In the genomic region with DNA sequence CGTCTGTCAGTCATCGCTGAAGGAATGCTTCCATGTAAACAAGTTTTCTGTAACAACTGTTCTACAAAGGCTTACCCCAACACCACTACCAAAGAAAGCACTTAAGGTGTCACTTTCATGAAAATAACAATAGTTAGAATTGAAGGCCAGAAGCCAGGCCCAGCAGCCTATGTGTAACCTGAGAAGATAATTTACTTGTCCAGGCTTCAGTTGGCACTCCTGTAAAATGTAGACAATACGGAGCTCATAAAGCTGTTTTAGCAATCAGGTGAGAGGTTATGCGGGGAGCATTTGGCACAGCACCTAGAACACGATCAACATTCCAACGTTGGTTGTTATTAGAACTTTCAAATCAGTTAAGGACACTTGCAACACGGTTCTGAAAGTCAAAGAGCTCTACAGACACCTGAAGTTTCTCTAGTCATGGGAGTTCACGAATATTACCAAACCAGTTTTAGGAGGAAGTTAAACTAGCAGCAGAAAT, we compare ENCODE assay signal across 11 cellular contexts. TPM values are rescaled to one million over a fixed set of nuclear protein-coding genes. Genes with fewer than 3 reads are reported as not detected.
DNase-seq lines count a peak whose midpoint lies in the region; ATAC-seq and TF ChIP-seq lines count a peak whose summit lies in the region.
"Had no signal": no experiment of that assay in that cellular context is flagged by ENCODE, and none has a peak within 500 bp of the region (broad histone marks: within the 10 kb centered on the region; RNA-seq: fewer than 3 reads in every experiment).

No MANE protein-coding gene starts in this region.

- H3K36me3 ChIP-seq in RWPE2 (ENCODE audit: low read depth) (no peaks in the 10 kb centered on the region), SK-N-SH (replicated peaks in 1 of 2; ENCODE audit: control insufficient read depth in 1 of 2, insufficient read depth in 2 of 2, low read length in 1 of 2) (no peaks in the 10 kb centered on the region)
- H3K36me3 ChIP-seq: adrenal gland had no signal

- TSS peak; percentile 46 for BruUV-seq in Calu3 (replicated peaks; lab: Mats Ljungman, UMichigan)

- H3K9me2 ChIP-seq in SK-N-SH = no peaks in the 10 kb centered on the region

- no peak overlapping the region for H3K4me3 Mint-ChIP-seq in Calu3 (ENCODE audit: low read depth, unreplicated experiment)

- peaks cover 60% of the 10 kb centered on the region for H3K79me2 ChIP-seq in SK-N-SH (ENCODE audit: insufficient read depth)

- no peak overlapping the region for H3K9ac ChIP-seq in SK-N-SH

- H4K20me1 ChIP-seq in SK-N-SH (ENCODE audit: insufficient read depth) = peaks cover 10% of the 10 kb centered on the region; the same call in 1 of the 2 replicates

- TF ChIP-seq RAD21 in SK-N-SH (IDR thresholded peaks at IDR 0.05; ENCODE audit: low read length) = no peak

- H3F3A ChIP-seq in SK-N-SH (replicated peaks; ENCODE audit: insufficient read depth) = no peaks in the 10 kb centered on the region

- POLR2A ChIA-PET in SK-N-SH (lab: Yijun Ruan, JAX) = no interaction called here

- WGBS in SK-N-SH (ENCODE audit: low lambda C conversion rate) = 95% methylated on average over 8 of the region's 8 CpGs

- DNase-seq in Calu3 (peak; percentile 28), NCI-H1417 (lab: John Stamatoyannopoulos, UW) (peak; percentile 46 to 84 (median 83)), RWPE2 (ENCODE audit: low spot score) (no peak), left kidney (ENCODE audit: low read depth, low spot score) (peak; percentile 66), HuH-7.5 (ENCODE audit: low spot score) (no peak), SK-N-SH (no peak), D341Med (ENCODE audit: low spot score) (no peak), caudate nucleus (lab: John Stamatoyannopoulos, UW) (no peak)
- DNase-seq: activated CD4-positive, alpha-beta T cell treated with anti-CD3 and anti-CD28 coated beads, Interleukin-2, amount 50 U/mL, for 48 hours; adrenal gland; Karpas-422 had no signal

- no peaks in the 10 kb centered on the region for H3K9me3 ChIP-seq in RWPE2 (ENCODE audit: severe bottlenecking)
- no peaks in the 10 kb centered on the region for H3K9me3 ChIP-seq in SK-N-SH
- H3K9me3 ChIP-seq: adrenal gland had no signal

- no peaks in the 10 kb centered on the region for H3K4me1 ChIP-seq in RWPE2 (ENCODE audit: insufficient read depth, poor library complexity, severe bottlenecking)
- peaks cover 0 to 18% of the 10 kb centered on the region in 2 experiments; a peak in 1 of 4 replicates for H3K4me1 ChIP-seq in SK-N-SH (ENCODE audit: control insufficient read depth in 1 of 2, insufficient read depth in 2 of 2, low read depth in 1 of 2, low read length in 1 of 2)

- no peak for TF ChIP-seq EP300 in SK-N-SH (IDR thresholded peaks at IDR 0.05; ENCODE audit: borderline replicate concordance in 1 of 2, low read depth in 1 of 2, low read length in 1 of 2)

- intact Hi-C loops in Calu3 (cut with micrococcal nuclease; ENCODE audit: unreplicated experiment) = loop anchor here (2.0 to 5.0 kb wide), 3 partner anchors 15 to 107 kb away; no protein-coding TSS in a partner anchor

- no peak overlapping the region for H3K4me2 ChIP-seq in SK-N-SH

- ATAC-seq in RWPE2 (ENCODE audit: low read depth) = peak; percentile 70

- peaks cover 15% of the 10 kb centered on the region for H3K36me3 Mint-ChIP-seq in Calu3 (ENCODE audit: insufficient read depth, unreplicated experiment)

- H2AFZ ChIP-seq in SK-N-SH (ENCODE audit: low read depth) = no peak overlapping the region

- no peaks in the 10 kb centered on the region for H3K27me3 Mint-ChIP-seq in Calu3 (ENCODE audit: unreplicated experiment)

- no peaks in the 10 kb centered on the region for H3K27me3 ChIP-seq in RWPE2 (ENCODE audit: insufficient read depth, poor library complexity, severe bottlenecking)
- no peaks in the 10 kb centered on the region for H3K27me3 ChIP-seq in SK-N-SH (ENCODE audit: insufficient read depth)
- H3K27me3 ChIP-seq: adrenal gland had no signal

- H3K27ac ChIP-seq in RWPE2 (ENCODE audit: poor library complexity, severe bottlenecking) (no peak overlapping the region), SK-N-SH (ENCODE audit: low read depth in 2 of 2, low read length in 1 of 2) (no peak overlapping the region), caudate nucleus (ENCODE audit: low read depth, low read length) (no peak overlapping the region)
- H3K27ac ChIP-seq: adrenal gland had no signal

- CTCF ChIA-PET in Calu3 (lab: Charles Lee) = interaction anchor here (1.3 to 1.8 kb wide), 2 partner anchors 18 to 25 kb away, joined by 3 to 4 read pairs; no protein-coding TSS in a partner anchor
- CTCF ChIA-PET in SK-N-SH (lab: Yijun Ruan, JAX) = no interaction called here

- peaks cover 34% of the 10 kb centered on the region for H3K4me1 Mint-ChIP-seq in Calu3 (ENCODE audit: low read depth, unreplicated experiment)

- H3K27ac Mint-ChIP-seq in Calu3 (ENCODE audit: unreplicated experiment) = no peak overlapping the region

- H3K4me3 ChIP-seq in RWPE2 (ENCODE audit: severe bottlenecking) (no peak overlapping the region), SK-N-SH (ENCODE audit: low read depth in 2 of 2, low read length in 1 of 2) (no peak overlapping the region)
- H3K4me3 ChIP-seq: adrenal gland had no signal

- TF ChIP-seq CTCF in Calu3 (IDR thresholded peaks at IDR 0.05; ENCODE audit: unreplicated experiment) (no peak), RWPE2 (IDR thresholded peaks at IDR 0.05; ENCODE audit: poor library complexity, severe bottlenecking) (no peak), SK-N-SH (IDR thresholded peaks at IDR 0.05) (no peak)

- no peaks in the 10 kb centered on the region for H3K9me3 Mint-ChIP-seq in Calu3 (ENCODE audit: low read depth, unreplicated experiment)

TF ChIP-seq in SK-N-SH, 30 proteins besides CTCF, POLR2A, EP300 and RAD21 (continues in another document):
- TF ChIP-seq MEF2A (IDR thresholded peaks at IDR 0.05; ENCODE audit: borderline replicate concordance, low read depth) = no peak
- TF ChIP-seq TCF12 (IDR thresholded peaks at IDR 0.05) = no peak
- TF ChIP-seq, protein P1, sequence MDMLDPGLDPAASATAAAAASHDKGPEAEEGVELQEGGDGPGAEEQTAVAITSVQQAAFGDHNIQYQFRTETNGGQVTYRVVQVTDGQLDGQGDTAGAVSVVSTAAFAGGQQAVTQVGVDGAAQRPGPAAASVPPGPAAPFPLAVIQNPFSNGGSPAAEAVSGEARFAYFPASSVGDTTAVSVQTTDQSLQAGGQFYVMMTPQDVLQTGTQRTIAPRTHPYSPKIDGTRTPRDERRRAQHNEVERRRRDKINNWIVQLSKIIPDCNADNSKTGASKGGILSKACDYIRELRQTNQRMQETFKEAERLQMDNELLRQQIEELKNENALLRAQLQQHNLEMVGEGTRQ (IDR thresholded peaks at IDR 0.05; ENCODE audit: borderline replicate concordance, low read depth, low read length) = no peak
- TF ChIP-seq EZH2phosphoT487 (IDR thresholded peaks at IDR 0.05; ENCODE audit: borderline replicate concordance, low read depth) = no peak
- no peak for TF ChIP-seq POLR2AphosphoS5 (IDR thresholded peaks at IDR 0.05; ENCODE audit: low read depth, low read length)
- no peak for TF ChIP-seq NFIC (IDR thresholded peaks at IDR 0.05; ENCODE audit: borderline replicate concordance)
- TF ChIP-seq, protein P2, sequence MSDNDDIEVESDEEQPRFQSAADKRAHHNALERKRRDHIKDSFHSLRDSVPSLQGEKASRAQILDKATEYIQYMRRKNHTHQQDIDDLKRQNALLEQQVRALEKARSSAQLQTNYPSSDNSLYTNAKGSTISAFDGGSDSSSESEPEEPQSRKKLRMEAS (IDR thresholded peaks at IDR 0.05; ENCODE audit: low read depth) = no peak
- no peak for TF ChIP-seq YY1 (IDR thresholded peaks at IDR 0.05; ENCODE audit: low read depth)
- TF ChIP-seq GATA2 (CRISPR knock-in tag; IDR thresholded peaks at IDR 0.05) = no peak
- no peak for TF ChIP-seq GABPA (IDR thresholded peaks at IDR 0.05; ENCODE audit: low read depth)
- TF ChIP-seq FOXJ3 (CRISPR knock-in tag; IDR thresholded peaks at IDR 0.05) = no peak
- TF ChIP-seq MXI1 (IDR thresholded peaks at IDR 0.05; ENCODE audit: low read depth, low read length) = no peak
- no peak for TF ChIP-seq RCOR1 (IDR thresholded peaks at IDR 0.05; ENCODE audit: low read length)
- no peak for TF ChIP-seq SMC3 (IDR thresholded peaks at IDR 0.05; ENCODE audit: low read depth, low read length)
- TF ChIP-seq, protein P3, sequence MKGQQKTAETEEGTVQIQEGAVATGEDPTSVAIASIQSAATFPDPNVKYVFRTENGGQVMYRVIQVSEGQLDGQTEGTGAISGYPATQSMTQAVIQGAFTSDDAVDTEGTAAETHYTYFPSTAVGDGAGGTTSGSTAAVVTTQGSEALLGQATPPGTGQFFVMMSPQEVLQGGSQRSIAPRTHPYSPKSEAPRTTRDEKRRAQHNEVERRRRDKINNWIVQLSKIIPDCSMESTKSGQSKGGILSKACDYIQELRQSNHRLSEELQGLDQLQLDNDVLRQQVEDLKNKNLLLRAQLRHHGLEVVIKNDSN (IDR thresholded peaks at IDR 0.05; ENCODE audit: borderline replicate concordance, low read depth) = no peak
- no peak for TF ChIP-seq SIN3A (IDR thresholded peaks at IDR 0.05; ENCODE audit: borderline replicate concordance, low read depth, low read length)
- TF ChIP-seq, protein P4, sequence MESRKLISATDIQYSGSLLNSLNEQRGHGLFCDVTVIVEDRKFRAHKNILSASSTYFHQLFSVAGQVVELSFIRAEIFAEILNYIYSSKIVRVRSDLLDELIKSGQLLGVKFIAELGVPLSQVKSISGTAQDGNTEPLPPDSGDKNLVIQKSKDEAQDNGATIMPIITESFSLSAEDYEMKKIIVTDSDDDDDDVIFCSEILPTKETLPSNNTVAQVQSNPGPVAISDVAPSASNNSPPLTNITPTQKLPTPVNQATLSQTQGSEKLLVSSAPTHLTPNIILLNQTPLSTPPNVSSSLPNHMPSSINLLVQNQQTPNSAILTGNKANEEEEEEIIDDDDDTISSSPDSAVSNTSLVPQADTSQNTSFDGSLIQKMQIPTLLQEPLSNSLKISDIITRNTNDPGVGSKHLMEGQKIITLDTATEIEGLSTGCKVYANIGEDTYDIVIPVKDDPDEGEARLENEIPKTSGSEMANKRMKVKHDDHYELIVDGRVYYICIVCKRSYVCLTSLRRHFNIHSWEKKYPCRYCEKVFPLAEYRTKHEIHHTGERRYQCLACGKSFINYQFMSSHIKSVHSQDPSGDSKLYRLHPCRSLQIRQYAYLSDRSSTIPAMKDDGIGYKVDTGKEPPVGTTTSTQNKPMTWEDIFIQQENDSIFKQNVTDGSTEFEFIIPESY (IDR thresholded peaks at IDR 0.05; ENCODE audit: borderline replicate concordance, low read depth) = no peak

RNA-seq across cellular contexts. Expression of a gene that starts 15.7 kb away (rescaled TPM):
- 48.4 and 63.2 TPM in 2 replicates for total RNA-seq in Calu3 (2022)
- polyA plus RNA-seq in SK-N-SH (2012; rRNA removed) = 11.8 and 13.7 TPM in 2 replicates
- polyA plus RNA-seq in SK-N-SH (2012; cell fraction: cytosol; rRNA removed) = 14.7 and 15.2 TPM in 2 replicates
- 19.4 and 28.1 TPM in 2 replicates for polyA plus RNA-seq in SK-N-SH (2012; cell fraction: nucleus; rRNA removed)

Comparison
In these comparisons a context has a peak if more than half of its experiments do, and no peak if none do; other contexts are left out.
1. DNase-seq: peak in Calu3 (single experiment), NCI-H1417 (3 of 3) and left kidney (single experiment); none in RWPE2 (single experiment), HuH-7.5 (single experiment), SK-N-SH (single experiment), D341Med (single experiment) and caudate nucleus (0 of 61).